In the genomic region with DNA sequence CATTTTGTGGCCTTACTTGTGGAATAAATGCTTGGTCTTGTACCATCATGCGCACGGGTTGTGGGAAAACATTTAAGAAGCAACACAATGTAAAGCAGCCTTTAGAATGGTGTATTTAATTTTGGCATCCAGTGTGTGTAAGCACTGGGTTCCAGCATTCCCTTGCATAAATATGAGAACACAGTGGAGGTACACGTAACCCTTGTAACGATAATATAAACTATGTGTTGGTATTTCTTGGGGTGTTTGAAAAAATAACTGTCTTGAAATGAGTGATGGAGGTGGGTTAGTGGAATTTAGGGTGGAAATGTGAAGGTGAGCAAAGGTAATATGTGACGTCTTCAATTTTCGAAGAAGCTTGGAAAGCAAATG, we compare ENCODE assay signal across 8 cellular contexts. TPM values are rescaled to one million over a fixed set of nuclear protein-coding genes. Genes with fewer than 3 reads are reported as not detected.
DNase-seq lines count a peak whose midpoint lies in the region; ATAC-seq, FAIRE-seq and TF ChIP-seq lines count a peak whose summit lies in the region.

No MANE protein-coding gene starts in this region.

- peak overlapping the region; percentile 97 for H3K27ac ChIP-seq in RWPE1
- peak overlapping the region; percentile 66 to 94 (median 80) for H3K27ac ChIP-seq in pancreas

- POLR2A ChIA-PET in Caco-2 (lab: Charles Lee) (interaction anchor here (1.0 kb wide), 1 partner anchor 9 kb away, joined by 3 read pairs; no protein-coding TSS in a partner anchor), RWPE1 (lab: Yijun Ruan, JAX; ENCODE audit: low non-redundant PET) (no interaction called here)

- H3K4me1 ChIP-seq in Caco-2: peaks cover 3% of the 10 kb centered on the region; the same call in 1 of the 2 replicates
- H3K4me1 ChIP-seq in pancreas: peaks cover 0 to 7% (median 6%) of the 10 kb centered on the region in 3 donors

- BruUV-seq in Caco-2 (replicated peaks; lab: Mats Ljungman, UMichigan): TSS peak; percentile 45

- peaks cover 7% of the 10 kb centered on the region for H3K4me1 Mint-ChIP-seq in Caco-2 (ENCODE audit: low read depth, unreplicated experiment)

- H3K9me3 ChIP-seq in Caco-2 (no peaks in the 10 kb centered on the region), pancreas (no peaks in the 10 kb centered on the region)

- intact Hi-C loops in Caco-2 (cut with micrococcal nuclease; ENCODE audit: unreplicated experiment): loop anchor here (2.0 kb wide), 1 partner anchor 28 kb away; no protein-coding TSS in a partner anchor
- intact Hi-C loops in pancreas (cut with DNase I): no loop called here

- TF ChIP-seq CTCF in Caco-2 (IDR thresholded peaks at IDR 0.05; ENCODE audit: insufficient read depth in 1 of 2, low read depth in 1 of 2, low read length in 1 of 2, severe bottlenecking in 1 of 2, unreplicated experiment in 1 of 2) (no peak), RWPE1 (conservative IDR thresholded peaks at IDR 0.05; ENCODE audit: low read depth) (no peak), pancreas (IDR thresholded peaks at IDR 0.05) (no peak), GM20000 (IDR thresholded peaks at IDR 0.05; ENCODE audit: extremely low read depth, missing control alignments) (no peak)

- H3K36me3 Mint-ChIP-seq in Caco-2 (ENCODE audit: insufficient read depth, unreplicated experiment): peaks cover 29% of the 10 kb centered on the region

- no peaks in the 10 kb centered on the region for H3K27me3 Mint-ChIP-seq in Caco-2 (ENCODE audit: insufficient read depth, unreplicated experiment)

- DNase-seq in Caco-2 (no peak), RWPE1 (ENCODE audit: low spot score) (no peak), erythroblast (lab: John Stamatoyannopoulos, UW) (no peak), pancreas (no peak), hepatic stellate cell (ENCODE audit: low spot score) (no peak), NCI-H1417 (lab: John Stamatoyannopoulos, UW) (no peak), GM20000 (ENCODE audit: low spot score) (no peak), NK-92 (lab: John Stamatoyannopoulos, UW; ENCODE audit: unreplicated experiment) (no peak)

- H3K27me3 ChIP-seq in Caco-2 (replicated peaks; ENCODE audit: control insufficient read depth, insufficient read depth, low read length) (no peaks in the 10 kb centered on the region), pancreas (no peaks in the 10 kb centered on the region)

- CTCF ChIA-PET in Caco-2 (lab: Charles Lee) (no interaction called here), RWPE1 (lab: Yijun Ruan, JAX) (no interaction called here)

- peak; percentile 42 for TF ChIP-seq POLR2A in erythroblast (IDR thresholded peaks at IDR 0.05; ENCODE audit: low read length)

- no peaks in the 10 kb centered on the region for H3K9me3 Mint-ChIP-seq in Caco-2 (ENCODE audit: unreplicated experiment)

- 24 to 25% methylated on average over 6 of the region's 6 CpGs for WGBS in pancreas, 2 donors

- H3K36me3 ChIP-seq in Caco-2 (ENCODE audit: control insufficient read depth, insufficient read depth, low read length): no peaks in the 10 kb centered on the region
- no peaks in the 10 kb centered on the region for H3K36me3 ChIP-seq in pancreas

- no peak for ATAC-seq in pancreas

- peak overlapping the region; percentile 98 for H3K4me3 Mint-ChIP-seq in Caco-2 (ENCODE audit: unreplicated experiment)

- peak overlapping the region; percentile 42 for H3K27ac Mint-ChIP-seq in Caco-2 (ENCODE audit: unreplicated experiment)

- H3K4me3 ChIP-seq in Caco-2 (ENCODE audit: low read depth, low read length) (peak overlapping the region; percentile 80), pancreas (peak overlapping the region; percentile 54 to 91 (median 62))

- FAIRE-seq in pancreas (lab: Jason Lieb, UNC): no peak

RNA-seq across cellular contexts. Expression of a gene that starts 2.1 kb away (rescaled TPM):
- total RNA-seq in Caco-2 (2022) (42.8 TPM in 2 replicates), pancreas (10 to 100 TPM; 13.6 to 24.2 (median 17.5) TPM)
- 10 to 100 TPM in 1 of 2 donors, 1 to 10 TPM in 1; 9.2 to 15.8 TPM for polyA plus RNA-seq in pancreas
